8 cellular contexts compared by ENCODE assay signal in the genomic region with DNA sequence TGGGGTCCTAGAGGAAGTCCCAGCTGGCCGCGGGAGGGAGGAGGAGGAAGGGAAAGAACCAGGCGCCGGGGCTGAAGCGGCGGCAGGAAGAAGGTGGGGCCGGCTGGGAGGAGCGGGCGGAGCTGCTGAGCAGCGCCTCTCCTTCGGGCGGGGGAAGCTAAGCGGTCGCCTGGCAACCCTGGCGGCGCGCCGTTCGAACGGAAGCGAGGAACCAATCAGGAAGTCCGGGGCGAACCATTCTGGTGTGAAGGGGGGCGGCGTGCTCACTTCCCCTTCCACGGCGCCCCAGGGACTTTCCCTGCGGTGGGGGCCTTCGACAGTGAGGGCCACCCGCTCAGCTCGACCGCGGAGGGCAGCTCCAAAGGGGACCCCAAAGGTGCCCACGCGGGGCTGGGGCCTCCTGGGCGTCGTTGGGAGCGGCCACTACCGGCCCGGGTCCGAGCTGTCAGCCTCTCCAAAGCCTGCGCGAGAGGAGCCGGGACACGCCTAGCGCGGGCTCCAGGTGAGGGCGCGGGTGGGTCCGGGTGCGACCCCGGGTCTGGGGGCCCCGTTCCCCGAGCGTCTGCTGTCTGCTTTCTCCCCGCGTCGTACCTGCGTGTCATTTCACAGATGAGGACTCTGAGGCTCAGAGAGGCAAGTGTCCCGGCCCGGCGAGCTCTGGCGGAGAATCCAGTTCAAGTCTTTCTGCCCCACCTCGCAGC. TPM values are rescaled to one million over a fixed set of nuclear protein-coding genes. Genes with fewer than 3 reads are reported as not detected.
DNase-seq lines count a peak whose midpoint lies in the region; ATAC-seq and TF ChIP-seq lines count a peak whose summit lies in the region.

A gene (plus strand): TSS at position 266 of the 701 bp plus-strand sequence. CDS start 11,090 bp downstream, outside the sequence.

- H3K9me3 Mint-ChIP-seq in CD4-positive, CD25-positive, alpha-beta regulatory T cell = no peaks in the 10 kb centered on the region

- ATAC-seq in CD4-positive, CD25-positive, alpha-beta regulatory T cell (ENCODE audit: low read depth in 2 of 2) = peak; percentile 95
- ATAC-seq in GM19397 (IDR thresholded peaks at IDR 0.05; ENCODE audit: unreplicated experiment) = peak; percentile 98
- peak; percentile 95 for ATAC-seq in HG03565 (IDR thresholded peaks at IDR 0.05; ENCODE audit: unreplicated experiment)
- peak; percentile 98 for ATAC-seq in left lung

- TF ChIP-seq CTCF in left lung (IDR thresholded peaks at IDR 0.05) = no peak

- intact Hi-C loops in left lung (cut with DNase I) = no loop called here

- peaks cover 8% of the 10 kb centered on the region for H3K36me3 Mint-ChIP-seq in CD4-positive, CD25-positive, alpha-beta regulatory T cell

- H3K4me3 Mint-ChIP-seq in CD4-positive, CD25-positive, alpha-beta regulatory T cell = peak within 1 kb of the TSS; percentile 91 to 96 (median 93)

- peak within 1 kb of the TSS; percentile 94 for H3K27ac ChIP-seq in CD4-positive, CD25-positive, alpha-beta regulatory T cell (ENCODE audit: insufficient read depth, low read length, poor library complexity, severe bottlenecking)
- peak within 1 kb of the TSS; percentile 88 to 94 for H3K27ac ChIP-seq in left lung

- H3K4me3 ChIP-seq in CD4-positive, CD25-positive, alpha-beta regulatory T cell (ENCODE audit: low read depth, low read length) = peak within 1 kb of the TSS; percentile 89
- H3K4me3 ChIP-seq in left lung = peak within 1 kb of the TSS; percentile 80 to 84

- peaks cover 4% of the 10 kb centered on the region for H3K36me3 ChIP-seq in CD4-positive, CD25-positive, alpha-beta regulatory T cell (ENCODE audit: control insufficient read depth, insufficient read depth, low read length)
- H3K36me3 ChIP-seq in left lung = no peaks in the 10 kb centered on the region

- H3K9me3 ChIP-seq in CD4-positive, CD25-positive, alpha-beta regulatory T cell (ENCODE audit: control insufficient read depth in 2 of 2, low read length in 2 of 2) = no peaks in the 10 kb centered on the region
- H3K9me3 ChIP-seq in left lung = no peaks in the 10 kb centered on the region

- H3K27ac Mint-ChIP-seq in CD4-positive, CD25-positive, alpha-beta regulatory T cell = peak within 1 kb of the TSS; percentile 60 to 93 (median 91)

- H3K4me1 ChIP-seq in CD4-positive, CD25-positive, alpha-beta regulatory T cell (ENCODE audit: control insufficient read depth, insufficient read depth, low read length, poor library complexity, severe bottlenecking) = peaks cover 57% of the 10 kb centered on the region
- peaks cover 12 to 53% of the 10 kb centered on the region in 2 donors for H3K4me1 ChIP-seq in left lung

- H3K27me3 Mint-ChIP-seq in CD4-positive, CD25-positive, alpha-beta regulatory T cell = no peaks in the 10 kb centered on the region

- peak; percentile 94 to 97 (median 96) for DNase-seq in CD4-positive, CD25-positive, alpha-beta regulatory T cell
- peak; percentile 98 for DNase-seq in NCI-H748 treated with DMSO at 0.1 percent for 48 hours (lab: John Stamatoyannopoulos, UW)
- DNase-seq in activated CD4-positive, alpha-beta T cell treated with anti-CD3 and anti-CD28 coated beads, Interleukin-2, amount 50 U/mL, for 24 hours (ENCODE audit: low read depth in 1 of 2, low spot score in 1 of 2) = peak; percentile 85 to 93
- peak; percentile 90 for DNase-seq in dedifferentiated amniotic fluid mesenchymal stem cell (ENCODE audit: extremely low spot score)
- peak; percentile 98 to 99 for DNase-seq in left lung
- peak; percentile 93 for DNase-seq in stimulated activated CD4-positive, alpha-beta T cell treated with anti-CD3 and anti-CD28 coated beads, Interleukin-2, amount 100 ng/mL, for 4 hours (ENCODE audit: low read depth)

- H3K4me1 Mint-ChIP-seq in CD4-positive, CD25-positive, alpha-beta regulatory T cell = peaks cover 19 to 66% (median 45%) of the 10 kb centered on the region in 4 donors

- H3K27me3 ChIP-seq in CD4-positive, CD25-positive, alpha-beta regulatory T cell (ENCODE audit: control insufficient read depth, insufficient read depth, low read length) = no peaks in the 10 kb centered on the region
- no peaks in the 10 kb centered on the region for H3K27me3 ChIP-seq in left lung

RNA-seq across cellular contexts. Expression of the gene that starts here (rescaled TPM):
- 27.5 TPM for total RNA-seq in CD4-positive, CD25-positive, alpha-beta regulatory T cell
- 10 to 100 TPM; 24.6 to 36.5 (median 31.7) TPM for polyA plus RNA-seq in CD4-positive, CD25-positive, alpha-beta regulatory T cell
- 10 to 100 TPM; 13.0 to 21.5 TPM for total RNA-seq in left lung

Comparison
In these comparisons a context has a peak if more than half of its experiments do, and no peak if none do; other contexts are left out.
1. Peak in every context shown above with its lines: DNase-seq, ATAC-seq, H3K4me3 ChIP-seq and H3K27ac ChIP-seq.